24 cellular contexts compared by ENCODE assay signal in genomic region chr14:31572955-31573354, GRCh38.
"Had no signal": no experiment of that assay in that cellular context is flagged by ENCODE, and none has a peak within 500 bp of the region (broad histone marks: within the 10 kb centered on the region; RNA-seq: fewer than 3 reads in every experiment).

No MANE protein-coding gene starts in this region.

- FAIRE-seq: astrocyte had no signal

- H3K36me3 ChIP-seq: SJSA1 had no signal

- H3K4me3 ChIP-seq: SJSA1 had no signal

- H3K27ac ChIP-seq: KMS-11, SJSA1, VCaP had no signal

- H3K4me2 ChIP-seq: KMS-11 had no signal

- H3K9me3 ChIP-seq: SJSA1 had no signal

- H3K9ac ChIP-seq: KMS-11 had no signal

- DNase-seq: activated CD4-positive, alpha-beta memory T cell treated with anti-CD3 and anti-CD28 coated beads for 36 hours; activated CD4-positive, alpha-beta T cell treated with anti-CD3 and anti-CD28 coated beads, Interleukin-2, amount 10 ng/mL, durations not matched to agents 7 days and 5 days; activated CD4-positive, CD25-positive, alpha-beta regulatory T cell; activated CD8-positive, alpha-beta memory T cell treated with anti-CD3 and anti-CD28 coated beads for 24 hours; activated effector memory CD4-positive, alpha-beta T cell treated with anti-CD3 and anti-CD28 coated beads, Interleukin-2, amount 50 U/mL, for 16 hours; activated naive CD4-positive, alpha-beta T cell treated with anti-CD3 and anti-CD28 coated beads for 36 hours; activated T-cell treated with anti-CD3 and anti-CD28 coated beads, Interleukin-2, amount 50 U/mL, for 4 hours; amygdala; cerebellar nuclear complex; MM.1S; NCI-H1105; NCI-H1436; NCI-H1694 treated with DMSO at 0.1 percent for 48 hours; NCI-H2029 treated with DMSO at 0.1 percent for 48 hours; NCI-H510A treated with DMSO at 0.1 percent for 48 hours; NCI-H69; NK-92 treated with Interleukin-12 subunit alpha and Interleukin-12 subunit beta, amount 100 ng/mL, for 24 hours; OCI-M1; SHP77; T-helper 9 cell had no signal

- H3K27me3 ChIP-seq: SJSA1 had no signal
